ENCODE assay signal across 9 cellular contexts in genomic region chr3:9068044-9068443, GRCh38.
"Had no signal": no experiment of that assay in that cellular context is flagged by ENCODE, and none has a peak within 500 bp of the region (broad histone marks: within the 10 kb centered on the region; RNA-seq: fewer than 3 reads in every experiment).

No MANE protein-coding gene starts in this region.

- H3K27me3 Mint-ChIP-seq: activated CD4-positive, alpha-beta memory T cell treated with anti-CD3 and anti-CD28 coated beads for 36 hours; activated CD4-positive, alpha-beta T cell treated with anti-CD3 and anti-CD28 coated beads for 36 hours; activated CD8-positive, alpha-beta memory T cell treated with anti-CD3 and anti-CD28 coated beads, Interleukin-2, amount 10 ng/mL, durations not matched to agents 7 days and 5 days; activated naive CD4-positive, alpha-beta T cell treated with anti-CD3 and anti-CD28 coated beads, Interleukin-2, amount 50 U/mL, for 24 hours had no signal

- H3K9me3 ChIP-seq: tibial artery, uterus had no signal

- H3K27ac ChIP-seq: tibial artery had no signal

- H3K4me3 ChIP-seq: tibial artery, uterus had no signal

- H3K27me3 ChIP-seq: uterus had no signal

- H3K4me1 Mint-ChIP-seq: activated CD4-positive, alpha-beta T cell treated with anti-CD3 and anti-CD28 coated beads for 36 hours; activated CD8-positive, alpha-beta memory T cell treated with anti-CD3 and anti-CD28 coated beads, Interleukin-2, amount 10 ng/mL, durations not matched to agents 7 days and 5 days; activated naive CD4-positive, alpha-beta T cell treated with anti-CD3 and anti-CD28 coated beads, Interleukin-2, amount 50 U/mL, for 24 hours; stimulated activated effector memory CD8-positive, alpha-beta T cell treated with anti-CD3 and anti-CD28 coated beads, Interleukin-12 subunit alpha, Interleukin-12 subunit beta, amount 100 ng/mL, for 72 hours had no signal

- H3K27ac Mint-ChIP-seq: activated CD4-positive, alpha-beta memory T cell treated with anti-CD3 and anti-CD28 coated beads for 36 hours; activated CD4-positive, alpha-beta T cell treated with anti-CD3 and anti-CD28 coated beads for 36 hours; activated CD8-positive, alpha-beta memory T cell treated with anti-CD3 and anti-CD28 coated beads, Interleukin-2, amount 10 ng/mL, durations not matched to agents 7 days and 5 days; activated naive CD4-positive, alpha-beta T cell treated with anti-CD3 and anti-CD28 coated beads, Interleukin-2, amount 50 U/mL, for 24 hours; stimulated activated effector memory CD8-positive, alpha-beta T cell treated with anti-CD3 and anti-CD28 coated beads, Interleukin-12 subunit alpha, Interleukin-12 subunit beta, amount 100 ng/mL, for 72 hours had no signal

- H3K36me3 Mint-ChIP-seq: activated CD4-positive, alpha-beta memory T cell treated with anti-CD3 and anti-CD28 coated beads for 36 hours; activated CD8-positive, alpha-beta memory T cell treated with anti-CD3 and anti-CD28 coated beads, Interleukin-2, amount 10 ng/mL, durations not matched to agents 7 days and 5 days; activated naive CD4-positive, alpha-beta T cell treated with anti-CD3 and anti-CD28 coated beads, Interleukin-2, amount 50 U/mL, for 24 hours; stimulated activated effector memory CD8-positive, alpha-beta T cell treated with anti-CD3 and anti-CD28 coated beads, Interleukin-12 subunit alpha, Interleukin-12 subunit beta, amount 100 ng/mL, for 72 hours had no signal

- H3K9me3 Mint-ChIP-seq: activated naive CD4-positive, alpha-beta T cell treated with anti-CD3 and anti-CD28 coated beads, Interleukin-2, amount 50 U/mL, for 24 hours; stimulated activated effector memory CD8-positive, alpha-beta T cell treated with anti-CD3 and anti-CD28 coated beads, Interleukin-12 subunit alpha, Interleukin-12 subunit beta, amount 100 ng/mL, for 72 hours had no signal

- H3K4me3 Mint-ChIP-seq: activated CD4-positive, alpha-beta memory T cell treated with anti-CD3 and anti-CD28 coated beads for 36 hours; activated CD4-positive, alpha-beta T cell treated with anti-CD3 and anti-CD28 coated beads for 36 hours; activated CD8-positive, alpha-beta memory T cell treated with anti-CD3 and anti-CD28 coated beads, Interleukin-2, amount 10 ng/mL, durations not matched to agents 7 days and 5 days; activated naive CD4-positive, alpha-beta T cell treated with anti-CD3 and anti-CD28 coated beads, Interleukin-2, amount 50 U/mL, for 24 hours; stimulated activated effector memory CD8-positive, alpha-beta T cell treated with anti-CD3 and anti-CD28 coated beads, Interleukin-12 subunit alpha, Interleukin-12 subunit beta, amount 100 ng/mL, for 72 hours had no signal

- DNase-seq: activated effector memory CD4-positive, alpha-beta T cell treated with anti-CD3 and anti-CD28 coated beads, Interleukin-2, amount 50 U/mL, for 16 hours; activated T-cell treated with anti-CD3 and anti-CD28 coated beads, Interleukin-2, amount 50 U/mL, for 1 hour had no signal

- H3K4me1 ChIP-seq: tibial artery, uterus had no signal

- H3K36me3 ChIP-seq: tibial artery, uterus had no signal
